Comparison of ENCODE assay signal across 17 cellular contexts in the genomic region with DNA sequence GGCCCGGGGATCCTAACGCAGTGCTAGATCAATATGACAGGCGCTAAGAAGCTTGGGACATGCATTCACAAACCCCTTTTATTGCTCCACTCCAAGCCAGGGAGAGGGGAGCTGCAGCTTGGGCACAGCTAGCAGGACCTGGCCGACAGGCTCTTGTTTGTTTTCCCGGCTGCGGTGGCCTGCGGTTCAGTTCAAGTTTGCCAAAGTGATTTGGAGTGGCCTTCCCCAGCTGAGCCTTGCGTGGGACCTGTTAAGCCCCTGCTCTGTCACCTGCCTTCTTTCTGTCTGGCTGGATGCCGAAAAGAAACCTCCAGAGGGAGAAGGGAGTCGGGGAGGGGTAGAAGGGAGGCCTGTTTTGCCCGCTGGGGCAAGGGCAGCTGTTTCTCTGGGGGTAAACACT.
DNase-seq lines count a peak whose midpoint lies in the region; ATAC-seq, FAIRE-seq and TF ChIP-seq lines count a peak whose summit lies in the region.
"Had no signal": no experiment of that assay in that cellular context is flagged by ENCODE, and none has a peak within 500 bp of the region (broad histone marks: within the 10 kb centered on the region; RNA-seq: fewer than 3 reads in every experiment).

No MANE protein-coding gene starts in this region.

- TF ChIP-seq CTCF in astrocyte (IDR thresholded peaks at IDR 0.05; ENCODE audit: insufficient read depth, low read depth, low read length) (no peak), neural crest cell (conservative IDR thresholded peaks at IDR 0.05) (no peak)
- no peak for TF ChIP-seq CTCF in activated CD8-positive, alpha-beta T cell treated with anti-CD3 and anti-CD28 coated beads for 36 hours (IDR thresholded peaks at IDR 0.05)

- POLR2A ChIA-PET in activated CD8-positive, alpha-beta T cell treated with anti-CD3 and anti-CD28 coated beads for 36 hours (lab: Charles Lee) = no interaction called here

- no peak overlapping the region for H3K4me3 ChIP-seq in astrocyte (ENCODE audit: insufficient read depth, low read depth, low read length)
- H3K4me3 ChIP-seq: SJSA1 had no signal

- peaks cover 5% of the 10 kb centered on the region for H3K9me3 Mint-ChIP-seq in astrocyte (ENCODE audit: unreplicated experiment)
- H3K9me3 Mint-ChIP-seq in neural crest cell = no peaks in the 10 kb centered on the region
- no peaks in the 10 kb centered on the region for H3K9me3 Mint-ChIP-seq in activated CD8-positive, alpha-beta T cell treated with anti-CD3 and anti-CD28 coated beads for 36 hours

- DNase-seq in DMS79 treated with DMSO at 0.1 percent for 48 hours (lab: John Stamatoyannopoulos, UW) (peak; percentile 97), NCI-H1417 treated with DMSO at 0.1 percent for 48 hours (lab: John Stamatoyannopoulos, UW) (peak; percentile 19), astrocyte (ENCODE audit: low read depth) (no peak), neural crest cell (ENCODE audit: low read depth, low spot score) (no peak), NCI-H1048 (lab: John Stamatoyannopoulos, UW) (no peak), cortex of kidney (lab: John Stamatoyannopoulos, UW) (no peak), NAMALWA (ENCODE audit: low spot score) (no peak)
- DNase-seq in activated CD8-positive, alpha-beta T cell treated with anti-CD3 and anti-CD28 coated beads for 36 hours = no peak
- DNase-seq: activated CD4-positive, alpha-beta T cell treated with anti-CD3 and anti-CD28 coated beads for 48 hours; activated CD8-positive, alpha-beta memory T cell treated with anti-CD3 and anti-CD28 coated beads, Interleukin-2, amount 50 U/mL, for 4 hours; activated gamma-delta T cell treated with Interleukin-2 at 50 U/mL for 16 hours; AML-193; NCI-H226; T-helper 9 cell had no signal

- peak overlapping the region; percentile 41 for H3K4me2 ChIP-seq in astrocyte (ENCODE audit: low read length)

- no peaks in the 10 kb centered on the region for H3K27me3 ChIP-seq in astrocyte (ENCODE audit: insufficient read depth, low read length)
- H3K27me3 ChIP-seq: SJSA1 had no signal

- no peak for ATAC-seq in activated CD8-positive, alpha-beta T cell treated with anti-CD3 and anti-CD28 coated beads for 36 hours

- H3K4me3 Mint-ChIP-seq in astrocyte (ENCODE audit: unreplicated experiment) = no peak overlapping the region
- H3K4me3 Mint-ChIP-seq in neural crest cell = peak overlapping the region; percentile 24
- H3K4me3 Mint-ChIP-seq in activated CD8-positive, alpha-beta T cell treated with anti-CD3 and anti-CD28 coated beads for 36 hours = no peak overlapping the region

- no peaks in the 10 kb centered on the region for H3K9me3 ChIP-seq in astrocyte (ENCODE audit: insufficient read depth, low read depth, low read length)
- H3K9me3 ChIP-seq: SJSA1 had no signal

- H3K4me1 Mint-ChIP-seq in astrocyte (ENCODE audit: low read depth, unreplicated experiment) (peaks cover 43% of the 10 kb centered on the region), neural crest cell (peaks cover 76% of the 10 kb centered on the region)
- no peaks in the 10 kb centered on the region for H3K4me1 Mint-ChIP-seq in activated CD8-positive, alpha-beta T cell treated with anti-CD3 and anti-CD28 coated beads for 36 hours (ENCODE audit: low read depth)

- FAIRE-seq in astrocyte (lab: Jason Lieb, UNC) = no peak
- FAIRE-seq: frontal cortex had no signal

- H3K9ac ChIP-seq in astrocyte (ENCODE audit: low read length) = no peak overlapping the region

- CTCF ChIA-PET in activated CD8-positive, alpha-beta T cell treated with anti-CD3 and anti-CD28 coated beads for 36 hours (lab: Charles Lee) = no interaction called here

- H3K27ac ChIP-seq in astrocyte (ENCODE audit: low read depth, low read length) = no peak overlapping the region
- H3K27ac ChIP-seq: epithelial cell of prostate, SJSA1 had no signal

- H3K27ac Mint-ChIP-seq in astrocyte (ENCODE audit: unreplicated experiment) (no peak overlapping the region), neural crest cell (ENCODE audit: unreplicated experiment) (peak overlapping the region; percentile 79)
- no peak overlapping the region for H3K27ac Mint-ChIP-seq in activated CD8-positive, alpha-beta T cell treated with anti-CD3 and anti-CD28 coated beads for 36 hours

- H2AFZ ChIP-seq in astrocyte (ENCODE audit: low read depth, low read length) = no peak overlapping the region

- no peaks in the 10 kb centered on the region for H3K36me3 ChIP-seq in astrocyte (ENCODE audit: insufficient read depth, low read length)

- intact Hi-C loops in activated CD8-positive, alpha-beta T cell treated with anti-CD3 and anti-CD28 coated beads for 36 hours (cut with micrococcal nuclease) = no loop called here

- peaks cover 26% of the 10 kb centered on the region for H3K4me1 ChIP-seq in astrocyte (ENCODE audit: insufficient read depth, low read length)

- H3K36me3 Mint-ChIP-seq in astrocyte (ENCODE audit: low read depth, unreplicated experiment) (peaks cover 3% of the 10 kb centered on the region), neural crest cell (ENCODE audit: low read depth) (no peaks in the 10 kb centered on the region)
- H3K36me3 Mint-ChIP-seq in activated CD8-positive, alpha-beta T cell treated with anti-CD3 and anti-CD28 coated beads for 36 hours (ENCODE audit: low read depth) = no peaks in the 10 kb centered on the region

- no peaks in the 10 kb centered on the region for H3K27me3 Mint-ChIP-seq in astrocyte (ENCODE audit: low read depth, unreplicated experiment)
- H3K27me3 Mint-ChIP-seq in neural crest cell (ENCODE audit: low read depth) = no peaks in the 10 kb centered on the region
- no peaks in the 10 kb centered on the region for H3K27me3 Mint-ChIP-seq in activated CD8-positive, alpha-beta T cell treated with anti-CD3 and anti-CD28 coated beads for 36 hours

- H3K79me2 ChIP-seq in astrocyte (ENCODE audit: insufficient read depth, low read length) = peaks cover 79% of the 10 kb centered on the region

- peaks cover 89% of the 10 kb centered on the region for H4K20me1 ChIP-seq in astrocyte (ENCODE audit: insufficient read depth, low read length)

Comparison
In these comparisons a context has a peak if more than half of its experiments do, and no peak if none do; other contexts are left out.
1. DNase-seq: peak in DMS79 treated with DMSO at 0.1 percent for 48 hours (single experiment) and NCI-H1417 treated with DMSO at 0.1 percent for 48 hours (single experiment); none in astrocyte (single experiment), neural crest cell (single experiment), activated CD8-positive, alpha-beta T cell treated with anti-CD3 and anti-CD28 coated beads for 36 hours (single experiment), NCI-H1048 (single experiment), cortex of kidney (single experiment) and NAMALWA (single experiment).